Comparison of ENCODE assay signal across 9 cellular contexts in the genomic region with DNA sequence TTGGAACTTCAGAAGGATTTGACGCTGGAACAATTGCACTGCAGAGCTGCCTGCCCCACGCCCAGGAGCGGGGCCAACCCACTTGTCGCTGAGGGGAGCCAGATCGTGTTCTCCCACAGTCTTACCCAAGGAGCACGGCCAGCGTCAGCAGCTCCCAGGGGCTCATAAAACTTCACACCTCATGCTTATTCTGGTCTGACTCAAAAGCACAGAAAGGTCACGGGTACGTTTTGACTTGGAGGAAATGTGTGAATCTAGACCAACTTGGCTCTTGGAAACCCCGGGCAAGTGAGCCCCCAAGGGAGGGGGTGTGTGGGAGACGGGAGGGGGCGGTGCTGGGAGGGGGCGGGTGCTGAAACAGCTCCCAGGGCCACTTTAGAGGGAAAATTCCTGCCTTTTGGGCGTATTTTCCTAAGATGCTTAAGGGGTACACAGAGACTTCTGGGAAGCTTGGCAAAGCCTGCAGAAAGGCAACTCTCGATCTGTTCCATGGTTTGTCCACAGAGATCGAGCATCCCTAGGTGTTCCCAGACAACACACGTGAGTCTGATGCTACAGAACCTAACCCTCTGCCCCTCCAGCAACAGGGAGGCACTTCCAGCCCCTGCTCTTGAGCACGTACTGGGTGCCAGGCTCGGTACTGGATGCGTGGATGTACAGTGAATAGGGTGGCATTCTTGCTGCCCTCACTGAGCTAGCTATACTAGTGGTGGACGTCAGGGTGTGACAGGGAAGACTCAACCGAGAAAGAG.
DNase-seq lines count a peak whose midpoint lies in the region; ATAC-seq and TF ChIP-seq lines count a peak whose summit lies in the region.
"Had no signal": no experiment of that assay in that cellular context is flagged by ENCODE, and none has a peak within 500 bp of the region (broad histone marks: within the 10 kb centered on the region; RNA-seq: fewer than 3 reads in every experiment).

No MANE protein-coding gene starts in this region.

- POLR2A ChIA-PET in MCF 10A (lab: Yijun Ruan, JAX), result no interaction called here

- H3K9me3 Mint-ChIP-seq in MCF 10A (ENCODE audit: unreplicated experiment) (no peaks in the 10 kb centered on the region), progenitor cell of endocrine pancreas (ENCODE audit: low read depth) (no peaks in the 10 kb centered on the region)

- H3K36me3 ChIP-seq in breast epithelium, result no peaks in the 10 kb centered on the region
- no peaks in the 10 kb centered on the region for H3K36me3 ChIP-seq in prostate gland
- H3K36me3 ChIP-seq in aorta (ENCODE audit: control insufficient read depth in 1 of 2, insufficient read depth in 2 of 2, low read length in 1 of 2), result no peaks in the 10 kb centered on the region

- intact Hi-C loops in breast epithelium (cut with DNase I; ENCODE audit: low total_unique reads), result no loop called here
- intact Hi-C loops in MCF 10A (cut with micrococcal nuclease), result no loop called here
- intact Hi-C loops in prostate gland (cut with DNase I), result no loop called here
- intact Hi-C loops in aorta (cut with DNase I), result no loop called here

- WGBS in prostate gland, result 10% methylated on average over 22 of the region's 22 CpGs
- 5 to 10% methylated on average over 22 of the region's 22 CpGs for WGBS in aorta, 2 donors

- H3K27me3 ChIP-seq in breast epithelium (no peaks in the 10 kb centered on the region), prostate gland (replicated peaks; ENCODE audit: insufficient read depth) (no peaks in the 10 kb centered on the region), aorta (ENCODE audit: control insufficient read depth in 1 of 2, insufficient read depth in 2 of 2, low read length in 1 of 2) (no peaks in the 10 kb centered on the region)

- H3K4me3 ChIP-seq in breast epithelium (peak overlapping the region in 1 of 3 donors; percentile 17), fibroblast of mammary gland (ENCODE audit: control insufficient read depth, low read depth, low read length) (no peak overlapping the region), prostate gland (no peak overlapping the region), aorta (ENCODE audit: low read length in 2 of 2) (no peak overlapping the region)
- H3K4me3 ChIP-seq: SK-N-MC had no signal

- CTCF ChIA-PET in MCF 10A (lab: Yijun Ruan, JAX), result no interaction called here

- no peak for TF ChIP-seq CTCF in breast epithelium (IDR thresholded peaks at IDR 0.05)
- no peak for TF ChIP-seq CTCF in MCF 10A (IDR thresholded peaks at IDR 0.05; ENCODE audit: unreplicated experiment)
- no peak for TF ChIP-seq CTCF in fibroblast of mammary gland (conservative IDR thresholded peaks at IDR 0.05; ENCODE audit: control insufficient read depth, insufficient read depth, low read depth, low read length)
- TF ChIP-seq CTCF in prostate gland (IDR thresholded peaks at IDR 0.05), result no peak
- no peak for TF ChIP-seq CTCF in progenitor cell of endocrine pancreas (IDR thresholded peaks at IDR 0.05; ENCODE audit: unreplicated experiment)

- H3K27ac ChIP-seq in breast epithelium (peak overlapping the region; percentile 8 to 64), prostate gland (peak overlapping the region in 1 of 2 donors; percentile 46), aorta (ENCODE audit: low read depth in 1 of 2, low read length in 2 of 2) (no peak overlapping the region)
- H3K27ac ChIP-seq: SK-N-MC had no signal

- H3K4me1 ChIP-seq in breast epithelium (no peaks in the 10 kb centered on the region), prostate gland (replicated peaks) (no peaks in the 10 kb centered on the region), aorta (ENCODE audit: control insufficient read depth in 1 of 2, insufficient read depth in 2 of 2, low read length in 2 of 2) (no peaks in the 10 kb centered on the region)

- H3K4me1 Mint-ChIP-seq in MCF 10A (ENCODE audit: insufficient read depth, unreplicated experiment) (no peaks in the 10 kb centered on the region), progenitor cell of endocrine pancreas (ENCODE audit: low read depth) (peaks cover 4% of the 10 kb centered on the region)

- no peak overlapping the region for H3K27ac Mint-ChIP-seq in MCF 10A (ENCODE audit: low read depth, unreplicated experiment)
- H3K27ac Mint-ChIP-seq in progenitor cell of endocrine pancreas, result no peak overlapping the region

- TF ChIP-seq POLR2A in breast epithelium (IDR thresholded peaks at IDR 0.05), result no peak
- no peak for TF ChIP-seq POLR2A in prostate gland (IDR thresholded peaks at IDR 0.05)

- peak; percentile 90 for ATAC-seq in aorta (ENCODE audit: low FRiP score)

- H3K9me3 ChIP-seq in breast epithelium (no peaks in the 10 kb centered on the region), prostate gland (no peaks in the 10 kb centered on the region), aorta (ENCODE audit: control insufficient read depth, low read length) (no peaks in the 10 kb centered on the region)

- H3K36me3 Mint-ChIP-seq in MCF 10A (ENCODE audit: insufficient read depth, unreplicated experiment) (no peaks in the 10 kb centered on the region), progenitor cell of endocrine pancreas (ENCODE audit: insufficient read depth) (no peaks in the 10 kb centered on the region)

- H3K27me3 Mint-ChIP-seq in MCF 10A (ENCODE audit: insufficient read depth, unreplicated experiment) (no peaks in the 10 kb centered on the region), progenitor cell of endocrine pancreas (peaks cover 6% of the 10 kb centered on the region)

- no peak overlapping the region for H3K4me3 Mint-ChIP-seq in MCF 10A (ENCODE audit: unreplicated experiment)
- H3K4me3 Mint-ChIP-seq in progenitor cell of endocrine pancreas (ENCODE audit: low read depth), result no peak overlapping the region

- BruUV-seq in MCF 10A (replicated peaks; lab: Mats Ljungman, UMichigan), result no TSS peak

- DNase-seq in breast epithelium (ENCODE audit: low spot score in 2 of 2) (no peak), MCF 10A (ENCODE audit: unreplicated experiment) (no peak), fibroblast of mammary gland (ENCODE audit: low read depth) (peak; percentile 85), prostate gland (ENCODE audit: low spot score) (peak; percentile 36), aorta (peak; percentile 83 to 90), progenitor cell of endocrine pancreas (ENCODE audit: low spot score, unreplicated experiment) (no peak), NCI-H226 (no peak), NCI-H524 treated with DMSO at 0.1 percent for 48 hours (lab: John Stamatoyannopoulos, UW) (no peak)

Comparison
In these comparisons a context has a peak if more than half of its experiments do, and no peak if none do; other contexts are left out.
1. DNase-seq: peak in fibroblast of mammary gland (single experiment), prostate gland (single experiment) and aorta (2 of 2); none in breast epithelium (0 of 2), MCF 10A (single experiment), progenitor cell of endocrine pancreas (single experiment), NCI-H226 (single experiment) and NCI-H524 treated with DMSO at 0.1 percent for 48 hours (single experiment).
2. H3K27ac ChIP-seq: peak in breast epithelium (2 of 2); none in aorta (0 of 2).